17 cellular contexts compared by ENCODE assay signal in genomic region chr15:63554337-63554927, GRCh38. TPM values are rescaled to one million over a fixed set of nuclear protein-coding genes. Genes with fewer than 3 reads are reported as not detected.
A peak's percentile ranks its signal among the peaks of the same experiment; 100 is the strongest.
DNase-seq lines count a peak whose midpoint lies in the region; ATAC-seq, FAIRE-seq and TF ChIP-seq lines count a peak whose summit lies in the region.
"Had no signal": no experiment of that assay in that cellular context is flagged by ENCODE, and none has a peak within 500 bp of the region (broad histone marks: within the 10 kb centered on the region; RNA-seq: fewer than 3 reads in every experiment).

No MANE protein-coding gene starts in this region.

- DNase-seq in EH (ENCODE audit: low read depth) (peak; percentile 7), Panc1 (ENCODE audit: low read depth, low spot score) (no peak), H1 (ENCODE audit: low read depth in 1 of 2, low spot score in 2 of 2) (no peak), SHP77 treated with DMSO at 0.1 percent for 48 hours (lab: John Stamatoyannopoulos, UW) (no peak), HUDEP-2 (lab: John Stamatoyannopoulos, UW; ENCODE audit: unreplicated experiment in 76 of 76) (no peak)
- DNase-seq: activated CD8-positive, alpha-beta memory T cell treated with anti-CD3 and anti-CD28 coated beads for 24 hours; activated gamma-delta T cell; C1 segment of cervical spinal cord; effector memory CD8-positive, alpha-beta T cell; gastrocnemius medialis; NCI-H1092 treated with DMSO at 0.1 percent for 48 hours; SIG-M5 had no signal

- H3K9me3 ChIP-seq in Panc1 (ENCODE audit: control insufficient read depth, insufficient read depth, low read depth, low read length) (no peaks in the 10 kb centered on the region), H1 (ENCODE audit: insufficient read depth in 2 of 2, low read depth in 1 of 2, low read length in 1 of 2) (no peaks in the 10 kb centered on the region)
- H3K9me3 ChIP-seq: gastrocnemius medialis had no signal

- ATAC-seq in Panc1 (no peak), HG02642 (IDR thresholded peaks at IDR 0.05; ENCODE audit: poor library complexity, unreplicated experiment) (no peak)
- ATAC-seq: gastrocnemius medialis, HepG2 had no signal

- CTCF ChIA-PET in Panc1 (lab: Charles Lee) (interaction anchor here (1.4 kb wide), 1 partner anchor 67 kb away, joined by 4 read pairs; no protein-coding TSS in a partner anchor), H1 (lab: Charles Lee; ENCODE audit: partially characterized antibody) (interaction anchor here (1.2 to 1.5 kb wide), 2 partner anchors 17 to 45 kb away, joined by 3 to 6 read pairs; no protein-coding TSS in a partner anchor)

- H3K4me1 Mint-ChIP-seq in nephron = peaks cover 38% of the 10 kb centered on the region

- H3K4me1 ChIP-seq in Panc1 (ENCODE audit: control insufficient read depth, insufficient read depth, low read length) (peaks cover 39% of the 10 kb centered on the region), H1 (replicated peaks in 1 of 4; ENCODE audit: control insufficient read depth in 3 of 4, insufficient read depth in 4 of 4, low read length in 3 of 4) (peaks cover 0 to 9% (median 5%) of the 10 kb centered on the region in 4 experiments; a peak in 4 of 7 replicates)
- H3K4me1 ChIP-seq: parathyroid adenoma had no signal

- TF ChIP-seq RAD21 in H1 (IDR thresholded peaks at IDR 0.05 in 1 of 2, conservative IDR thresholded peaks at IDR 0.05 in 1 of 2; ENCODE audit: low read depth in 2 of 2, low read length in 2 of 2) = no peak

- no peak overlapping the region for H2AK5ac ChIP-seq in H1 (ENCODE audit: low read depth, low read length)

- H3K4ac ChIP-seq in H1 (replicated peaks; ENCODE audit: insufficient read length, low read depth, low read length) = no peak overlapping the region

- H4K91ac ChIP-seq in H1 (replicated peaks; ENCODE audit: insufficient read length, low read length) = no peak overlapping the region

- no peak overlapping the region for H3K14ac ChIP-seq in H1 (ENCODE audit: insufficient read length)

- in situ Hi-C loops in Panc1 (cut with HindIII; ENCODE audit: low pct_unique_long_range_greater_than_20kb, low sequenced_read_pairs) = no loop called here

- H3K36me3 ChIP-seq in Panc1 (ENCODE audit: control insufficient read depth, insufficient read depth, low read length) (peaks cover 5% of the 10 kb centered on the region; the same call in 1 of the 2 replicates), H1 (ENCODE audit: control insufficient read depth in 2 of 4, insufficient read depth in 4 of 4, low read length in 3 of 4) (no peaks in the 10 kb centered on the region)

- 78% methylated on average over 2 of the region's 2 CpGs; no CpG with 5 or more reads in 1 of the 2 experiments for WGBS in H1 (ENCODE audit: extremely low coverage in 1 of 2, insufficient coverage in 1 of 2, insufficient read length in 1 of 2, insufficient replicate concordance in 2 of 2, low coverage in 1 of 2, low lambda C conversion rate in 2 of 2, missing lambda C conversion rate in 1 of 2), 2 experiments

- no peak overlapping the region for H2BK5ac ChIP-seq in H1 (ENCODE audit: low read depth, low read length)

- H3K79me2 ChIP-seq in H1 (ENCODE audit: control insufficient read depth in 1 of 2, insufficient read depth in 2 of 2, low read length in 2 of 2) = no peaks in the 10 kb centered on the region
- H3K79me2 ChIP-seq: parathyroid adenoma had no signal

- H3K56ac ChIP-seq in H1 (replicated peaks; ENCODE audit: insufficient read length, low read depth, low read length) = no peak overlapping the region

- no peaks in the 10 kb centered on the region for H3K27me3 ChIP-seq in Panc1 (ENCODE audit: control insufficient read depth, insufficient read depth, low read length)
- no peaks in the 10 kb centered on the region for H3K27me3 ChIP-seq in H1 (replicated peaks in 1 of 4; ENCODE audit: control insufficient read depth in 3 of 4, extremely low read depth in 1 of 4, insufficient read depth in 3 of 4, low read length in 3 of 4)
- H3K27me3 ChIP-seq: gastrocnemius medialis had no signal

- H3K4me2 ChIP-seq in H1 (ENCODE audit: insufficient read depth in 1 of 2, low read depth in 2 of 2, low read length in 2 of 2) = no peak overlapping the region

- intact Hi-C loops in Panc1 (cut with micrococcal nuclease; ENCODE audit: unreplicated experiment) = no loop called here

- H3K27ac ChIP-seq in Panc1 (ENCODE audit: low read length) = peak overlapping the region; percentile 73; the same call in 1 of the 2 replicates
- no peak overlapping the region for H3K27ac ChIP-seq in H1 (ENCODE audit: low read depth, low read length)
- H3K27ac ChIP-seq: gastrocnemius medialis, parathyroid adenoma had no signal

- H3K4me3 ChIP-seq in Panc1 (ENCODE audit: low read depth in 2 of 2, low read length in 2 of 2) (no peak overlapping the region), H1 (ENCODE audit: extremely low read depth in 1 of 4, insufficient read depth in 2 of 4, low read depth in 3 of 4, low read length in 4 of 4) (no peak overlapping the region)
- H3K4me3 ChIP-seq: gastrocnemius medialis had no signal

- H2AFZ ChIP-seq in H1 (ENCODE audit: low read length) = no peak overlapping the region
- H2AFZ ChIP-seq: parathyroid adenoma had no signal

- H3K23me2 ChIP-seq in H1 (ENCODE audit: low read depth, low read length) = no peaks in the 10 kb centered on the region

- H3K27ac Mint-ChIP-seq in nephron = peak overlapping the region in 2 of 3 experiments; percentile 7 to 30

- H3K23ac ChIP-seq in H1 (ENCODE audit: insufficient read length) = no peak overlapping the region

- FAIRE-seq in H1 (lab: Jason Lieb, UNC) = peak; percentile 58
- FAIRE-seq: H54, HepG2 had no signal

- no peak for TF ChIP-seq POLR2A in H1 (IDR thresholded peaks at IDR 0.05; ENCODE audit: control extremely low read depth in 1 of 2, low read depth in 2 of 2, low read length in 2 of 2)

- H3K36me3 Mint-ChIP-seq in nephron (ENCODE audit: low read depth) = peaks cover 45% of the 10 kb centered on the region

- H4K8ac ChIP-seq in H1 (ENCODE audit: extremely low read depth, insufficient read depth, low read length) = no peak overlapping the region

- TF ChIP-seq EP300 in H1 (IDR thresholded peaks at IDR 0.05; ENCODE audit: borderline replicate concordance in 1 of 2, low read depth in 2 of 2, low read length in 2 of 2) = no peak

- H4K20me1 ChIP-seq in H1 (replicated peaks in 1 of 2; ENCODE audit: control insufficient read depth in 1 of 2, insufficient read depth in 2 of 2, low read length in 2 of 2) = no peaks in the 10 kb centered on the region

- H3K9me3 Mint-ChIP-seq in nephron = no peaks in the 10 kb centered on the region
- H3K9me3 Mint-ChIP-seq: effector memory CD8-positive, alpha-beta T cell had no signal

- no peak overlapping the region for H2BK15ac ChIP-seq in H1 (ENCODE audit: low read length)

- TF ChIP-seq CTCF in Panc1 (IDR thresholded peaks at IDR 0.05) (no peak), H1 (IDR thresholded peaks at IDR 0.05; ENCODE audit: control extremely low read depth in 1 of 3, insufficient read depth in 1 of 3, low read depth in 1 of 3, low read length in 3 of 3) (no peak), nephron (IDR thresholded peaks at IDR 0.05; ENCODE audit: unreplicated experiment in 3 of 3) (no peak)

- no peak overlapping the region for H2BK120ac ChIP-seq in H1 (replicated peaks; ENCODE audit: low read depth, low read length)

- POLR2A ChIA-PET in Panc1 (lab: Charles Lee) (interaction anchor here (0.6 to 0.8 kb wide), 2 partner anchors 33 to 63 kb away, joined by 3 read pairs; no protein-coding TSS in a partner anchor), H1 (lab: Charles Lee; ENCODE audit: partially characterized antibody) (no interaction called here)

- H3K4me3 Mint-ChIP-seq in nephron = no peak overlapping the region
- H3K4me3 Mint-ChIP-seq: effector memory CD8-positive, alpha-beta T cell had no signal

- no peak overlapping the region for H2BK20ac ChIP-seq in H1 (ENCODE audit: low read length)

- no peak overlapping the region for H2BK12ac ChIP-seq in H1 (ENCODE audit: low read depth, low read length)

- BruUV-seq in Panc1 (replicated peaks; lab: Mats Ljungman, UMichigan) = no TSS peak

- H3K79me1 ChIP-seq in H1 (ENCODE audit: low read depth, low read length) = no peaks in the 10 kb centered on the region

- no peak overlapping the region for H3K9ac ChIP-seq in H1 (replicated peaks in 1 of 4; ENCODE audit: extremely low read depth in 1 of 4, low read depth in 3 of 4, low read length in 3 of 4)
- H3K9ac ChIP-seq: parathyroid adenoma had no signal

- H4K5ac ChIP-seq in H1 (ENCODE audit: insufficient read length, low read depth, low read length) = no peak overlapping the region

- H3K27me3 Mint-ChIP-seq in nephron (ENCODE audit: low read depth) = no peaks in the 10 kb centered on the region
- H3K27me3 Mint-ChIP-seq: effector memory CD8-positive, alpha-beta T cell had no signal

- H3K18ac ChIP-seq in H1 (ENCODE audit: extremely low read depth, low read length) = no peak overlapping the region

TF ChIP-seq in H1, 55 proteins besides CTCF, POLR2A, EP300 and RAD21 (continues in another document):
- TF ChIP-seq CHD1 (IDR thresholded peaks at IDR 0.05; ENCODE audit: low read depth, low read length) (no peak), YY1 (IDR thresholded peaks at IDR 0.05; ENCODE audit: low read depth, low read length) (no peak)

RNA-seq across cellular contexts. Expression of gene FBXL22, which starts 42.8 kb away (rescaled TPM):
- total RNA-seq in Panc1 (2021; ENCODE audit: unreplicated experiment) = 0.54 TPM
- 0.73 TPM for polyA plus RNA-seq in Panc1 (2012; ENCODE audit: insufficient read length)
- 0.47 and 0.54 TPM in 2 replicates for total RNA-seq in H1 (2021; fragmentation: NEBNext Ultra II Directional; extraction: Animal tissue kit (Norgen Biotek cat#: 25700))
- polyA plus RNA-seq in H1 (2011; rRNA removed) = 0.09 and 0.24 TPM in 2 replicates
- 0.28 TPM for polyA plus RNA-seq in H1 (2011; cell fraction: cytosol; rRNA removed)
- polyA plus RNA-seq in H1 (2011; cell fraction: nucleus; rRNA removed) = 0.30 TPM
- 0.56 to 0.75 TPM (median 0.59 TPM) in 3 of 4 replicates, not detected in the other for polyA plus RNA-seq in H1 (2012, experiment 1 of 2)
- 0.41 TPM for polyA plus RNA-seq in H1 (2012, experiment 2 of 2)
- 0.26 TPM for polyA plus RNA-seq in H1 (2013, experiment 1 of 2)
- 0.26 TPM for polyA plus RNA-seq in H1 (2013, experiment 2 of 2)
- not detected in 2 replicates for polyA minus RNA-seq in H1 (2011; rRNA and poly(A)+ RNA removed)
- polyA minus RNA-seq in H1 (2011; cell fraction: cytosol; rRNA and poly(A)+ RNA removed) = not detected
- not detected for polyA minus RNA-seq in H1 (2011; cell fraction: nucleus; rRNA and poly(A)+ RNA removed)

RNA-seq across cellular contexts. Expression of gene USP3, which starts 50.0 kb away (rescaled TPM):
- 51.4 TPM for total RNA-seq in Panc1 (2021; ENCODE audit: unreplicated experiment)
- polyA plus RNA-seq in Panc1 (2012; ENCODE audit: insufficient read length) = 28.8 TPM
- total RNA-seq in H1 (2021; fragmentation: NEBNext Ultra II Directional; extraction: Animal tissue kit (Norgen Biotek cat#: 25700)) = 10.8 and 15.5 TPM in 2 replicates
- 10.0 and 16.2 TPM in 2 replicates for polyA plus RNA-seq in H1 (2011; rRNA removed)
- 6.9 TPM for polyA plus RNA-seq in H1 (2011; cell fraction: cytosol; rRNA removed)
- 16.9 TPM for polyA plus RNA-seq in H1 (2011; cell fraction: nucleus; rRNA removed)
- 17.5 to 23.1 TPM (median 18.6 TPM) in 4 replicates for polyA plus RNA-seq in H1 (2012, experiment 1 of 2)
- polyA plus RNA-seq in H1 (2012, experiment 2 of 2) = 4.9 TPM
- 7.8 TPM for polyA plus RNA-seq in H1 (2013, experiment 1 of 2)
- 6.8 TPM for polyA plus RNA-seq in H1 (2013, experiment 2 of 2)
- polyA minus RNA-seq in H1 (2011; rRNA and poly(A)+ RNA removed) = 12.4 and 29.6 TPM in 2 replicates
- polyA minus RNA-seq in H1 (2011; cell fraction: cytosol; rRNA and poly(A)+ RNA removed) = 15.0 TPM
- polyA minus RNA-seq in H1 (2011; cell fraction: nucleus; rRNA and poly(A)+ RNA removed) = 33.1 TPM
